ENCODE assay signal across 8 cellular contexts in genomic region chr4:6263541-6264540, GRCh38. TPM values are rescaled to one million over a fixed set of nuclear protein-coding genes. Genes with fewer than 3 reads are reported as not detected.
DNase-seq lines count a peak whose midpoint lies in the region; ATAC-seq and TF ChIP-seq lines count a peak whose summit lies in the region.

No MANE protein-coding gene starts in this region.

- no TSS peak for BruUV-seq in Calu3 (replicated peaks; lab: Mats Ljungman, UMichigan)

- H3K27me3 ChIP-seq in adipocyte (replicated peaks; ENCODE audit: control insufficient read depth, insufficient read depth, low read length): peaks cover 36% of the 10 kb centered on the region
- H3K27me3 ChIP-seq in MG63: no peaks in the 10 kb centered on the region

- DNase-seq in Calu3: peak; percentile 32
- peak; percentile 36 for DNase-seq in HCEC 1CT
- peak; percentile 45 for DNase-seq in adipocyte (ENCODE audit: low read depth)
- peak; percentile 6 to 17 (median 12) for DNase-seq in immature natural killer cell
- DNase-seq in KG1 (lab: John Stamatoyannopoulos, UW): no peak
- DNase-seq in MG63: no peak
- no peak for DNase-seq in hippocampal formation (lab: John Stamatoyannopoulos, UW)

- H3K4me3 ChIP-seq in adipocyte (ENCODE audit: low read length) (no peak overlapping the region), MG63 (no peak overlapping the region)

- no peak overlapping the region for H3K27ac Mint-ChIP-seq in Calu3 (ENCODE audit: unreplicated experiment)
- no peak overlapping the region for H3K27ac Mint-ChIP-seq in immature natural killer cell

- TF ChIP-seq CTCF in Calu3 (IDR thresholded peaks at IDR 0.05; ENCODE audit: unreplicated experiment): no peak

- H3K9me3 Mint-ChIP-seq in Calu3 (ENCODE audit: low read depth, unreplicated experiment) (no peaks in the 10 kb centered on the region), immature natural killer cell (no peaks in the 10 kb centered on the region)

- no peaks in the 10 kb centered on the region for H3K36me3 Mint-ChIP-seq in Calu3 (ENCODE audit: insufficient read depth, unreplicated experiment)
- no peaks in the 10 kb centered on the region for H3K36me3 Mint-ChIP-seq in immature natural killer cell

- intact Hi-C loops in Calu3 (cut with micrococcal nuclease; ENCODE audit: unreplicated experiment): no loop called here

- no peak overlapping the region for H3K9ac ChIP-seq in adipocyte (ENCODE audit: low read length)

- CTCF ChIA-PET in Calu3 (lab: Charles Lee): interaction anchor here (0.5 to 1.2 kb wide), 5 partner anchors 9 to 67 kb away, joined by 3 to 8 read pairs (median 5); no protein-coding TSS in a partner anchor

- H3K27me3 Mint-ChIP-seq in Calu3 (ENCODE audit: unreplicated experiment): peaks cover 67% of the 10 kb centered on the region
- H3K27me3 Mint-ChIP-seq in immature natural killer cell (ENCODE audit: low read depth in 3 of 3): peaks cover 2 to 10% (median 3%) of the 10 kb centered on the region in 3 donors

- no peak for ATAC-seq in GM21390 (IDR thresholded peaks at IDR 0.05; ENCODE audit: unreplicated experiment)

- H3K4me1 Mint-ChIP-seq in Calu3 (ENCODE audit: low read depth, unreplicated experiment) (no peaks in the 10 kb centered on the region), immature natural killer cell (peaks cover under 1 to 3% of the 10 kb centered on the region in 2 donors)

- H3K4me3 Mint-ChIP-seq in Calu3 (ENCODE audit: low read depth, unreplicated experiment): no peak overlapping the region
- H3K4me3 Mint-ChIP-seq in immature natural killer cell: no peak overlapping the region

- H3K36me3 ChIP-seq in adipocyte (ENCODE audit: control insufficient read depth, insufficient read depth, low read length, severe bottlenecking) (no peaks in the 10 kb centered on the region), MG63 (no peaks in the 10 kb centered on the region)

- no peaks in the 10 kb centered on the region for H3K9me3 ChIP-seq in adipocyte (ENCODE audit: control insufficient read depth, low read length)
- H3K9me3 ChIP-seq in MG63: no peaks in the 10 kb centered on the region

- H3K4me1 ChIP-seq in adipocyte (ENCODE audit: control insufficient read depth, insufficient read depth, low read length): peaks cover 9% of the 10 kb centered on the region

RNA-seq across cellular contexts. Expression of gene WFS1, which starts 5.8 kb away (rescaled TPM):
- 21.6 and 23.4 TPM in 2 replicates for total RNA-seq in Calu3 (2022)
- polyA plus RNA-seq in immature natural killer cell: 1 to 10 TPM; 2.5 to 7.2 (median 5.8) TPM
- total RNA-seq in MG63 (2014; rRNA removed; shearing (Covaris generic); ENCODE audit: low replicate concordance): 7.1 and 7.6 TPM in 2 replicates

Comparison
In these comparisons a context has a peak if more than half of its experiments do, and no peak if none do; other contexts are left out.
1. DNase-seq: peak in Calu3 (single experiment), HCEC 1CT (single experiment), adipocyte (single experiment) and immature natural killer cell (3 of 3); none in KG1 (single experiment), MG63 (single experiment) and hippocampal formation (0 of 2).